In the genomic region with DNA sequence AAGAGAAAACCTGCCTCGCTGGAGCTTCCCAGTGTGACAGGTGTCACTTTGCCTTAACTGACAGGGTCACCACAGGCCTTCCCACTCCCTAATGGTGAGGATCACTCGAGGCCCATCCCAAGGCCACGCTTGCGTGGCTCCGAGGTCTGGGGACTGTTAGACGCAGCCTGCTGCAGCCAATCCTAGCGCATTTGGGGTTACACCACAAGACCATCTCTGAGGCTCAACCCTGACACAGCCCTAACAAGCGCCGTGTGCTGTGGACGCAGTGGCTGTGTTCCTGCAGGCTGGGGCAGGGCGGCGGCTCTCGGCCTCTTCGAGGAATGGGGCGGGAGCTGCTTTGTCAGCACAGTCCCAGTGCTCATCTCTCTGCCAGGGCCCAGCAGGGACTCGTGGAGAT, we compare ENCODE assay signal across 1 cellular context.
TF ChIP-seq lines count a peak whose summit lies in the region.

No MANE protein-coding gene starts in this region.

TF ChIP-seq in GM12878, 131 proteins besides CTCF, POLR2A, EP300 and RAD21:
- TF ChIP-seq PAX5 (IDR thresholded peaks at IDR 0.05; ENCODE audit: borderline replicate concordance, low read depth, low read length) (peak; percentile 74), IKZF1 (conservative IDR thresholded peaks at IDR 0.05) (0 out of 2 replicates have a peak, but pooled peaks have one; percentile 33), TCF12 (IDR thresholded peaks at IDR 0.05; ENCODE audit: low read depth, low read length) (no peak), ZNF687 (IDR thresholded peaks at IDR 0.05) (peak; percentile 33; the same call in 1 of the 2 replicates)
TF ChIP-seq in GM12878: peak in this region for 3.
